8 cellular contexts compared by ENCODE assay signal in the genomic region with DNA sequence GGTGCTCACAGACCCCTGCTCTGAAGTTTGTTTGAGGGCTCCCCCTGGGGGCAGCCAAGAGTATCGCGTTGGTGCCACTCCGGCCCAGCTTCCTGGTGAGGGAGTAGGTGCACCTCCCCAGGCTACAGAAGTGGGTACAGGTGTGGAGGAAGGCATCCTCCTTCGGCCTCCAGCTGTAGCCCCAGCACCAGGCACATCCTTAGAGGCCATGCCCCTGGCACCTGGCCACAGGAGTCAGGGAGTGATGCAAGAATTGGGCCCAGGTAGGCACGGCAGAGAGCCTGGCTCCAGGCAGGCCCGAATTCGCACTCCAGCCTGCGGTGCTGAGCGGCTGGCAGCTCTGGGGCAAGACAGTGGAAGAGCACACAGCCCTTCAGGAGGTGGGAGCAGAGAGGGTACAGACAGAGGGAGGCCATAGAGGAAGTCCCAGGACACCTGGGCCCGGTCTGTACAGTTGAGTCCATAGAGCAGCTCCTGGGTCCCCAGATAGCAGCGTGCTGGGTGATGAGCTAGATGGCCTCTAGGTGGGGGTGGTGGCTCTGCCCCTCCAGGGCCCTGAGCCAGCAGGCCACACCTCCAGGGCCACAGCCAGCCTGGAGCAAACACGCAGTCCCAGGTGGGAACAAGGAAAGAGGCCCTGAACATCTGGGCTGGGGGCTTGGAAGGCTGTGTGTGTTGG. TPM values are rescaled to one million over a fixed set of nuclear protein-coding genes. Genes with fewer than 3 reads are reported as not detected.
A peak's percentile ranks its signal among the peaks of the same experiment; 100 is the strongest.
DNase-seq lines count a peak whose midpoint lies in the region; ATAC-seq and TF ChIP-seq lines count a peak whose summit lies in the region.

No MANE protein-coding gene starts in this region.

- H3K27ac ChIP-seq in BLaER1 treated with 17β-estradiol and CSF1 and Interleukin-3, amounts not matched to agents 10 nM and 100 nM: peak overlapping the region in 2 of 11 experiments; percentile 4 to 8; a peak in 1 of 22 replicates
- no peak overlapping the region for H3K27ac ChIP-seq in adrenal gland
- H3K27ac ChIP-seq in left ventricle myocardium inferior (replicated peaks): no peak overlapping the region
- no peak overlapping the region for H3K27ac ChIP-seq in gastrocnemius medialis

- H3K4me3 Mint-ChIP-seq in T-helper 2 cell treated with Interferon-gamma antibody and Interleukin-4, amounts not matched to agents 5 μg/mL and 100 μg/mL, for 36 hours: peak overlapping the region; percentile 63

- peak overlapping the region in 8 of 10 experiments; percentile 72 to 86 (median 76); a peak in 11 of 20 replicates for H3K4me3 ChIP-seq in BLaER1 treated with 17β-estradiol and CSF1 and Interleukin-3, amounts not matched to agents 10 nM and 100 nM
- H3K4me3 ChIP-seq in adrenal gland (no peak overlapping the region), left ventricle myocardium inferior (no peak overlapping the region), gastrocnemius medialis (no peak overlapping the region)

- H3K27ac Mint-ChIP-seq in T-helper 2 cell treated with Interferon-gamma antibody and Interleukin-4, amounts not matched to agents 5 μg/mL and 100 μg/mL, for 36 hours: peak overlapping the region; percentile 56

- peak; percentile 32 for ATAC-seq in GM21529 (IDR thresholded peaks at IDR 0.05; ENCODE audit: unreplicated experiment)
- peak in 1 of 2 donors; percentile 59 for ATAC-seq in gastrocnemius medialis
- ATAC-seq in HG03135 (IDR thresholded peaks at IDR 0.05; ENCODE audit: unreplicated experiment): no peak

- DNase-seq in NCI-H1930 (lab: John Stamatoyannopoulos, UW) (peak; percentile 47 to 72), adrenal gland (peak; percentile 74 to 90 (median 78)), left ventricle myocardium inferior (peak; percentile 77), gastrocnemius medialis (peak; percentile 39 to 68)
- peak; percentile 82 for DNase-seq in T-helper 2 cell treated with Interferon-gamma antibody and Interleukin-4, amounts not matched to agents 5 μg/mL and 100 μg/mL, for 36 hours (ENCODE audit: low spot score)

- no peaks in the 10 kb centered on the region for H3K9me3 Mint-ChIP-seq in T-helper 2 cell treated with Interferon-gamma antibody and Interleukin-4, amounts not matched to agents 5 μg/mL and 100 μg/mL, for 36 hours

- H3K9me3 ChIP-seq in BLaER1 treated with 17β-estradiol and CSF1 and Interleukin-3, amounts not matched to agents 10 nM and 100 nM (replicated peaks in 1 of 11): no peaks in the 10 kb centered on the region
- H3K9me3 ChIP-seq in adrenal gland (replicated peaks in 1 of 3) (no peaks in the 10 kb centered on the region), left ventricle myocardium inferior (replicated peaks) (no peaks in the 10 kb centered on the region), gastrocnemius medialis (no peaks in the 10 kb centered on the region)

- H3K4me1 ChIP-seq in BLaER1 treated with 17β-estradiol and CSF1 and Interleukin-3, amounts not matched to agents 10 nM and 100 nM: peaks cover 37 to 67% (median 44%) of the 10 kb centered on the region in 10 experiments
- peaks cover 0 to 8% of the 10 kb centered on the region in 2 donors for H3K4me1 ChIP-seq in adrenal gland (replicated peaks in 1 of 2)
- H3K4me1 ChIP-seq in left ventricle myocardium inferior: peaks cover 31% of the 10 kb centered on the region
- H3K4me1 ChIP-seq in gastrocnemius medialis: peaks cover 9 to 15% of the 10 kb centered on the region in 2 donors

- H3K4me1 Mint-ChIP-seq in T-helper 2 cell treated with Interferon-gamma antibody and Interleukin-4, amounts not matched to agents 5 μg/mL and 100 μg/mL, for 36 hours (ENCODE audit: low read depth): peaks cover 22% of the 10 kb centered on the region

- H3K36me3 ChIP-seq in BLaER1 treated with 17β-estradiol and CSF1 and Interleukin-3, amounts not matched to agents 10 nM and 100 nM: peaks cover 0 to 38% (median 34%) of the 10 kb centered on the region in 11 experiments; a peak in 17 of 22 replicates
- no peaks in the 10 kb centered on the region for H3K36me3 ChIP-seq in adrenal gland (replicated peaks in 1 of 2)
- H3K36me3 ChIP-seq in left ventricle myocardium inferior: no peaks in the 10 kb centered on the region
- H3K36me3 ChIP-seq in gastrocnemius medialis: no peaks in the 10 kb centered on the region

- peaks cover 4% of the 10 kb centered on the region for H3K36me3 Mint-ChIP-seq in T-helper 2 cell treated with Interferon-gamma antibody and Interleukin-4, amounts not matched to agents 5 μg/mL and 100 μg/mL, for 36 hours (ENCODE audit: low read depth)

- in situ Hi-C loops in gastrocnemius medialis (cut with MboI; ENCODE audit: low sequenced_read_pairs in 4 of 4): no loop called here

- intact Hi-C loops in adrenal gland (cut with DNase I): no loop called here
- intact Hi-C loops in left ventricle myocardium inferior (cut with micrococcal nuclease): no loop called here
- intact Hi-C loops in gastrocnemius medialis (cut with DNase I; ENCODE audit: low total_unique reads): loop anchor here (2.0 kb wide), 1 partner anchor 21 kb away; the partner anchor contains the start of gene NPDC1

- H3K9ac ChIP-seq in BLaER1 treated with 17β-estradiol and CSF1 and Interleukin-3, amounts not matched to agents 10 nM and 100 nM: peak overlapping the region in 7 of 11 experiments; percentile 68 to 84 (median 77); a peak in 11 of 22 replicates

- no peaks in the 10 kb centered on the region for H3K27me3 Mint-ChIP-seq in T-helper 2 cell treated with Interferon-gamma antibody and Interleukin-4, amounts not matched to agents 5 μg/mL and 100 μg/mL, for 36 hours (ENCODE audit: low read depth)

- 24 to 60% (median 56%) methylated on average over 5 to 12 of the region's 12 CpGs for WGBS in adrenal gland, 4 donors

- no peaks in the 10 kb centered on the region for H3K27me3 ChIP-seq in BLaER1 treated with 17β-estradiol and CSF1 and Interleukin-3, amounts not matched to agents 10 nM and 100 nM
- H3K27me3 ChIP-seq in adrenal gland (peaks cover 12% of the 10 kb centered on the region), left ventricle myocardium inferior (ENCODE audit: low read depth) (peaks cover 13% of the 10 kb centered on the region), gastrocnemius medialis (peaks cover 0 to 11% (median 5%) of the 10 kb centered on the region in 3 donors)

- TF ChIP-seq POLR2A in adrenal gland (IDR thresholded peaks at IDR 0.05) (no peak), gastrocnemius medialis (IDR thresholded peaks at IDR 0.05) (no peak)

- TF ChIP-seq CTCF in adrenal gland (IDR thresholded peaks at IDR 0.05) (peak; percentile 56 to 81 (median 73)), left ventricle myocardium inferior (IDR thresholded peaks at IDR 0.05; ENCODE audit: borderline replicate concordance) (peak; percentile 86), gastrocnemius medialis (IDR thresholded peaks at IDR 0.05 in 4 of 5, conservative IDR thresholded peaks at IDR 0.05 in 1 of 5) (peak; percentile 50 to 83 (median 76))

- peaks cover 0 to 70% (median 65%) of the 10 kb centered on the region in 11 experiments; a peak in 18 of 22 replicates for H4K20me1 ChIP-seq in BLaER1 treated with 17β-estradiol and CSF1 and Interleukin-3, amounts not matched to agents 10 nM and 100 nM

- peak overlapping the region; percentile 87 to 100 (median 97) for H3K4me2 ChIP-seq in BLaER1 treated with 17β-estradiol and CSF1 and Interleukin-3, amounts not matched to agents 10 nM and 100 nM

RNA-seq across cellular contexts. Expression of gene SAPCD2, which starts 2.4 kb away (rescaled TPM):
- 1 to 10 TPM in 1 of 8 donors, under 1 TPM in 7; 0.24 to 1.5 (median 0.69) TPM for total RNA-seq in adrenal gland
- under 1 TPM; 0.07 to 0.56 (median 0.17) TPM for polyA plus RNA-seq in adrenal gland
- total RNA-seq in left ventricle myocardium inferior: 0.25 TPM
- total RNA-seq in gastrocnemius medialis: under 1 TPM in 3 of 4 donors, not detected in 1; 0.16 to 0.24 (median 0.17) TPM

RNA-seq across cellular contexts. Expression of gene UAP1L1, which starts 9.3 kb away (rescaled TPM):
- total RNA-seq in adrenal gland (10 to 100 TPM; 11.8 to 68.7 (median 15.1) TPM), left ventricle myocardium inferior (11.5 TPM), gastrocnemius medialis (1 to 10 TPM in 2 of 4 donors, under 1 TPM in 2; 0.49 to 2.5 (median 1.5) TPM)
- 10 to 100 TPM in 2 of 3 donors, 1 to 10 TPM in 1; 3.6 to 61.1 (median 15.9) TPM for polyA plus RNA-seq in adrenal gland

RNA-seq across cellular contexts. Expression of gene ENTPD2, which starts 14.1 kb away (rescaled TPM):
- total RNA-seq in adrenal gland (under 1 TPM in 3 of 8 donors, not detected in 5; 0.28 to 0.53 (median 0.28) TPM), left ventricle myocardium inferior (1.5 TPM), gastrocnemius medialis (under 1 TPM in 2 of 4 donors, not detected in 2; 0.22 to 0.55 TPM)
- 1 to 10 TPM in 2 of 3 donors, not detected in 1; 1.6 to 1.7 TPM for polyA plus RNA-seq in adrenal gland

RNA-seq across cellular contexts. Expression of gene MAN1B1, which starts 18.8 kb away (rescaled TPM):
- 100 to 1,000 TPM in 1 of 8 donors, 10 to 100 TPM in 7; 44.5 to 102 (median 67.9) TPM for total RNA-seq in adrenal gland
- polyA plus RNA-seq in adrenal gland: 100 to 1,000 TPM in 1 of 3 donors, 10 to 100 TPM in 2; 44.4 to 138 (median 87.6) TPM
- 20.6 TPM for total RNA-seq in left ventricle myocardium inferior
- 10 to 100 TPM; 15.9 to 31.9 (median 21.1) TPM for total RNA-seq in gastrocnemius medialis

RNA-seq across cellular contexts. Expression of gene NPDC1, which starts 22.0 kb away (rescaled TPM):
- 10 to 100 TPM; 17.8 to 77.1 (median 43.3) TPM for total RNA-seq in adrenal gland
- 100 to 1,000 TPM in 2 of 3 donors, 1 to 10 TPM in 1; 5.1 to 311 (median 194) TPM for polyA plus RNA-seq in adrenal gland
- total RNA-seq in left ventricle myocardium inferior: 63.9 TPM
- total RNA-seq in gastrocnemius medialis: 10 to 100 TPM; 11.3 to 22.3 (median 19.0) TPM

Comparison
In these comparisons a context has a peak if more than half of its experiments do, and no peak if none do; other contexts are left out.
1. H3K4me3 ChIP-seq: peak in BLaER1 treated with 17β-estradiol and CSF1 and Interleukin-3, amounts not matched to agents 10 nM and 100 nM (8 of 10); none in adrenal gland (0 of 4), left ventricle myocardium inferior (single experiment) and gastrocnemius medialis (0 of 4).
2. Peak in every context shown above with its lines, with median percentiles within 50 percentile points of each other: DNase-seq and CTCF ChIP-seq.